ENCODE assay signal across 12 cellular contexts in the genomic region with DNA sequence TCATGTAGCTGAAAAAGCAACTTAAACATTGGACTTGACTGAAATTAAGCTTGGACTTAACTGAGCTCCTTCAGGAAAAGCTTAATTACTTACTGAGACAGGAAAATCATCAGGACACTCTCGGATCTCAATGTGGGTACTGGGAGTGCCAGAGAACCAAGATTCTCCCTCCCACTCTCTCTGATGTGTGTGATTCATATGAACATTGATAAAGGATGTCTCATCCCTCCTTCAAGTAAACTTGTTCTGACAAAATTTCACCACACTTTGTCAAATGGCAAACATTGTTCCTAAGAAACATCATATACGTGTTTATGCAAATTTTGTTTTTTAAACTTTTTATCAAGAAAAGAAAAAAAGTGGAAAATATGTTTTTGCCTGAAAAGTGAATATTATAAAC. TPM values are rescaled to one million over a fixed set of nuclear protein-coding genes. Genes with fewer than 3 reads are reported as not detected.
DNase-seq lines count a peak whose midpoint lies in the region; ATAC-seq and TF ChIP-seq lines count a peak whose summit lies in the region.
"Had no signal": no experiment of that assay in that cellular context is flagged by ENCODE, and none has a peak within 500 bp of the region (broad histone marks: within the 10 kb centered on the region; RNA-seq: fewer than 3 reads in every experiment).

No MANE protein-coding gene starts in this region.

- peaks cover 5% of the 10 kb centered on the region for H3K27me3 ChIP-seq in skeletal muscle satellite cell (ENCODE audit: control insufficient read depth, insufficient read depth, low read length)

- H3K9ac ChIP-seq in skeletal muscle satellite cell (ENCODE audit: low read depth, low read length): no peak overlapping the region

- no peaks in the 10 kb centered on the region for H3K9me3 ChIP-seq in skeletal muscle satellite cell (replicated peaks; ENCODE audit: low read length)

- POLR2A ChIA-PET in activated CD4-positive, alpha-beta T cell treated with anti-CD3 and anti-CD28 coated beads, Interleukin-2, amount 10 ng/mL, durations not matched to agents 7 days and 5 days (lab: Charles Lee): interaction anchor here (0.6 kb wide), 1 partner anchor 399 kb away, joined by 3 read pairs; no protein-coding TSS in a partner anchor
- POLR2A ChIA-PET in RWPE1 (lab: Yijun Ruan, JAX; ENCODE audit: low non-redundant PET): no interaction called here

- peaks cover 74% of the 10 kb centered on the region for H3K36me3 Mint-ChIP-seq in activated CD4-positive, alpha-beta T cell treated with anti-CD3 and anti-CD28 coated beads, Interleukin-2, amount 10 ng/mL, durations not matched to agents 7 days and 5 days (ENCODE audit: low read depth)
- H3K36me3 Mint-ChIP-seq in effector memory CD8-positive, alpha-beta T cell (ENCODE audit: insufficient read depth): peaks cover 34% of the 10 kb centered on the region

- H3K27me3 Mint-ChIP-seq in activated CD4-positive, alpha-beta T cell treated with anti-CD3 and anti-CD28 coated beads, Interleukin-2, amount 10 ng/mL, durations not matched to agents 7 days and 5 days: no peaks in the 10 kb centered on the region
- H3K27me3 Mint-ChIP-seq in effector memory CD8-positive, alpha-beta T cell: no peaks in the 10 kb centered on the region

- TF ChIP-seq CTCF in RWPE1 (conservative IDR thresholded peaks at IDR 0.05; ENCODE audit: low read depth): no peak

- peaks cover 55% of the 10 kb centered on the region for H3K4me1 Mint-ChIP-seq in activated CD4-positive, alpha-beta T cell treated with anti-CD3 and anti-CD28 coated beads, Interleukin-2, amount 10 ng/mL, durations not matched to agents 7 days and 5 days
- H3K4me1 Mint-ChIP-seq in effector memory CD8-positive, alpha-beta T cell (ENCODE audit: low read depth in 2 of 2): peaks cover 58 to 67% of the 10 kb centered on the region in 2 donors

- H3K27ac Mint-ChIP-seq in activated CD4-positive, alpha-beta T cell treated with anti-CD3 and anti-CD28 coated beads, Interleukin-2, amount 10 ng/mL, durations not matched to agents 7 days and 5 days: peak overlapping the region; percentile 97
- H3K27ac Mint-ChIP-seq in effector memory CD8-positive, alpha-beta T cell: peak overlapping the region; percentile 64 to 100

- DNase-seq in activated CD4-positive, alpha-beta T cell treated with anti-CD3 and anti-CD28 coated beads, Interleukin-2, amount 10 ng/mL, durations not matched to agents 7 days and 5 days: no peak
- DNase-seq in activated CD4-positive, alpha-beta T cell treated with anti-CD3 and anti-CD28 coated beads, Interleukin-2, amount 50 U/mL, for 1 hour: no peak
- DNase-seq in RWPE1 (ENCODE audit: low spot score): peak; percentile 86
- DNase-seq in effector memory CD8-positive, alpha-beta T cell: no peak
- DNase-seq in SKM-1 (lab: John Stamatoyannopoulos, UW; ENCODE audit: unreplicated experiment): no peak
- no peak for DNase-seq in NCI-H1694 (lab: John Stamatoyannopoulos, UW)
- DNase-seq in posterior cingulate gyrus: no peak
- DNase-seq: ACHN, activated gamma-delta T cell, small intestine had no signal

- CTCF ChIA-PET in activated CD4-positive, alpha-beta T cell treated with anti-CD3 and anti-CD28 coated beads, Interleukin-2, amount 10 ng/mL, durations not matched to agents 7 days and 5 days (lab: Charles Lee): interaction anchor here (1.0 to 1.5 kb wide), 4 partner anchors 10 to 68 kb away, joined by 3 to 4 read pairs (median 4); no protein-coding TSS in a partner anchor
- CTCF ChIA-PET in RWPE1 (lab: Yijun Ruan, JAX): interaction anchor here (0.5 to 1.1 kb wide), 2 partner anchors 75 to 541 kb away, joined by 3 to 4 read pairs; no protein-coding TSS in a partner anchor

- H3K4me1 ChIP-seq in skeletal muscle satellite cell (ENCODE audit: control insufficient read depth, insufficient read depth, low read length): peaks cover 15% of the 10 kb centered on the region

- intact Hi-C loops in posterior cingulate gyrus (cut with DNase I): no loop called here

- H3K9me3 Mint-ChIP-seq in activated CD4-positive, alpha-beta T cell treated with anti-CD3 and anti-CD28 coated beads, Interleukin-2, amount 10 ng/mL, durations not matched to agents 7 days and 5 days: peaks cover 26% of the 10 kb centered on the region
- H3K9me3 Mint-ChIP-seq in effector memory CD8-positive, alpha-beta T cell: no peaks in the 10 kb centered on the region

- no peaks in the 10 kb centered on the region for H3K36me3 ChIP-seq in skeletal muscle satellite cell (ENCODE audit: insufficient read depth, low read length)

- ATAC-seq in effector memory CD8-positive, alpha-beta T cell (replicated peaks): no peak

- no peak overlapping the region for H3K4me3 ChIP-seq in skeletal muscle satellite cell (ENCODE audit: low read length)

- H3K4me3 Mint-ChIP-seq in activated CD4-positive, alpha-beta T cell treated with anti-CD3 and anti-CD28 coated beads, Interleukin-2, amount 10 ng/mL, durations not matched to agents 7 days and 5 days: peak overlapping the region; percentile 94
- H3K4me3 Mint-ChIP-seq in effector memory CD8-positive, alpha-beta T cell: peak overlapping the region; percentile 95 to 100

- H3K27ac ChIP-seq in RWPE1: no peak overlapping the region

- peak overlapping the region; percentile 25 for H3K4me2 ChIP-seq in skeletal muscle satellite cell (ENCODE audit: low read length)

RNA-seq across cellular contexts. Expression of a gene that starts 4.1 kb away (rescaled TPM):
- total RNA-seq in activated CD4-positive, alpha-beta T cell treated with anti-CD3 and anti-CD28 coated beads, Interleukin-2, amount 10 ng/mL, durations not matched to agents 7 days and 5 days: 100 to 1,000 TPM; 199 to 212 TPM
- 54.6 and 71.5 TPM in 2 replicates for total RNA-seq in skeletal muscle satellite cell (2012; rRNA removed)

RNA-seq across cellular contexts. Expression of a gene that starts 44.6 kb away (rescaled TPM):
- total RNA-seq in activated CD4-positive, alpha-beta T cell treated with anti-CD3 and anti-CD28 coated beads, Interleukin-2, amount 10 ng/mL, durations not matched to agents 7 days and 5 days: not detected
- not detected in 2 replicates for total RNA-seq in skeletal muscle satellite cell (2012; rRNA removed)
- total RNA-seq: myocyte had no signal
